In genomic region chr5:139246394-139246793, GRCh38 we compare ENCODE assay signal across 8 cellular contexts. TPM values are rescaled to one million over a fixed set of nuclear protein-coding genes. Genes with fewer than 3 reads are reported as not detected.
DNase-seq lines count a peak whose midpoint lies in the region; TF ChIP-seq lines count a peak whose summit lies in the region.

No MANE protein-coding gene starts in this region.

- no peaks in the 10 kb centered on the region for H3K9me3 Mint-ChIP-seq in activated CD4-positive, alpha-beta memory T cell treated with anti-CD3 and anti-CD28 coated beads, Interleukin-2, amount 10 ng/mL, durations not matched to agents 7 days and 5 days

- H3K4me3 ChIP-seq in BE2C (ENCODE audit: low read depth, low read length) (no peak overlapping the region), tibial artery (no peak overlapping the region)

- peak overlapping the region; percentile 33 for H3K27ac Mint-ChIP-seq in activated CD4-positive, alpha-beta memory T cell treated with anti-CD3 and anti-CD28 coated beads, Interleukin-2, amount 10 ng/mL, durations not matched to agents 7 days and 5 days

- H3K9me3 ChIP-seq in BE2C: no peaks in the 10 kb centered on the region
- no peaks in the 10 kb centered on the region for H3K9me3 ChIP-seq in tibial artery

- H3K4me1 ChIP-seq in BE2C: no peaks in the 10 kb centered on the region
- no peaks in the 10 kb centered on the region for H3K4me1 ChIP-seq in tibial artery

- H3K36me3 ChIP-seq in BE2C: no peaks in the 10 kb centered on the region
- H3K36me3 ChIP-seq in tibial artery: no peaks in the 10 kb centered on the region

- H3K4me1 Mint-ChIP-seq in activated CD4-positive, alpha-beta memory T cell treated with anti-CD3 and anti-CD28 coated beads, Interleukin-2, amount 10 ng/mL, durations not matched to agents 7 days and 5 days: peaks cover 25% of the 10 kb centered on the region

- POLR2A ChIA-PET in activated CD4-positive, alpha-beta memory T cell treated with anti-CD3 and anti-CD28 coated beads, Interleukin-2, amount 10 ng/mL, durations not matched to agents 7 days and 5 days (lab: Charles Lee): interaction anchor here (1.5 kb wide), 1 partner anchor 48 kb away, joined by 3 read pairs; the partner anchor contains the start of gene SIL1

- H3K27me3 Mint-ChIP-seq in activated CD4-positive, alpha-beta memory T cell treated with anti-CD3 and anti-CD28 coated beads, Interleukin-2, amount 10 ng/mL, durations not matched to agents 7 days and 5 days: peaks cover 7% of the 10 kb centered on the region

- no peak overlapping the region for H3K4me3 Mint-ChIP-seq in activated CD4-positive, alpha-beta memory T cell treated with anti-CD3 and anti-CD28 coated beads, Interleukin-2, amount 10 ng/mL, durations not matched to agents 7 days and 5 days

- H3K36me3 Mint-ChIP-seq in activated CD4-positive, alpha-beta memory T cell treated with anti-CD3 and anti-CD28 coated beads, Interleukin-2, amount 10 ng/mL, durations not matched to agents 7 days and 5 days (ENCODE audit: low read depth): no peaks in the 10 kb centered on the region

- intact Hi-C loops in tibial artery (cut with DNase I; ENCODE audit: low total_unique reads): no loop called here

- no peak overlapping the region for H3K27ac ChIP-seq in tibial artery

- CTCF ChIA-PET in activated CD4-positive, alpha-beta memory T cell treated with anti-CD3 and anti-CD28 coated beads, Interleukin-2, amount 10 ng/mL, durations not matched to agents 7 days and 5 days (lab: Charles Lee): no interaction called here

- TF ChIP-seq CTCF in GM20000 (IDR thresholded peaks at IDR 0.05; ENCODE audit: extremely low read depth, missing control alignments): no peak
- TF ChIP-seq CTCF in BE2C (IDR thresholded peaks at IDR 0.05; ENCODE audit: low read depth, low read length): no peak
- no peak for TF ChIP-seq CTCF in tibial artery (IDR thresholded peaks at IDR 0.05)

- H3K27me3 ChIP-seq in BE2C (no peaks in the 10 kb centered on the region), tibial artery (no peaks in the 10 kb centered on the region)

- DNase-seq in DMS53 (lab: John Stamatoyannopoulos, UW) (peak; percentile 26), DMS53 treated with DMSO at 0.1 percent for 48 hours (lab: John Stamatoyannopoulos, UW; ENCODE audit: unreplicated experiment) (no peak), hepatic stellate cell (ENCODE audit: low spot score) (peak; percentile 70), GM20000 (ENCODE audit: low spot score) (no peak), BE2C (no peak), tibial artery (no peak)
- peak; percentile 62 for DNase-seq in activated CD4-positive, alpha-beta memory T cell treated with anti-CD3 and anti-CD28 coated beads, Interleukin-2, amount 10 ng/mL, durations not matched to agents 7 days and 5 days
- peak; percentile 24 to 65 for DNase-seq in stimulated activated CD8-positive, alpha-beta memory T cell treated with anti-CD3 and anti-CD28 coated beads, Interleukin-7, amount 100 ng/mL, for 48 hours (ENCODE audit: extremely low read depth in 1 of 2, low read depth in 1 of 2)

RNA-seq across cellular contexts. Expression of gene MATR3, which starts 47.1 kb away (rescaled TPM):
- total RNA-seq in activated CD4-positive, alpha-beta memory T cell treated with anti-CD3 and anti-CD28 coated beads, Interleukin-2, amount 10 ng/mL, durations not matched to agents 7 days and 5 days: 100 to 1,000 TPM; 168 to 193 TPM
- 178 TPM for polyA plus RNA-seq in BE2C (2012; ENCODE audit: insufficient read depth, insufficient read length, low read depth)

RNA-seq across cellular contexts. Expression of gene SIL1, which starts 48.2 kb away (rescaled TPM):
- 10 to 100 TPM; 23.1 to 39.7 TPM for total RNA-seq in activated CD4-positive, alpha-beta memory T cell treated with anti-CD3 and anti-CD28 coated beads, Interleukin-2, amount 10 ng/mL, durations not matched to agents 7 days and 5 days
- polyA plus RNA-seq in BE2C (2012; ENCODE audit: insufficient read depth, insufficient read length, low read depth): 113 TPM

Comparison
In these comparisons a context has a peak if more than half of its experiments do, and no peak if none do; other contexts are left out.
1. DNase-seq: peak in DMS53 (single experiment), activated CD4-positive, alpha-beta memory T cell treated with anti-CD3 and anti-CD28 coated beads, Interleukin-2, amount 10 ng/mL, durations not matched to agents 7 days and 5 days (single experiment), hepatic stellate cell (single experiment) and stimulated activated CD8-positive, alpha-beta memory T cell treated with anti-CD3 and anti-CD28 coated beads, Interleukin-7, amount 100 ng/mL, for 48 hours (2 of 2); none in DMS53 treated with DMSO at 0.1 percent for 48 hours (single experiment), GM20000 (single experiment), BE2C (single experiment) and tibial artery (0 of 2).